9 cellular contexts compared by ENCODE assay signal in genomic region chr14:36663404-36664321, GRCh38. TPM values are rescaled to one million over a fixed set of nuclear protein-coding genes. Genes with fewer than 3 reads are reported as not detected.
DNase-seq lines count a peak whose midpoint lies in the region; ATAC-seq and TF ChIP-seq lines count a peak whose summit lies in the region.
"Had no signal": no experiment of that assay in that cellular context is flagged by ENCODE, and none has a peak within 500 bp of the region (broad histone marks: within the 10 kb centered on the region; RNA-seq: fewer than 3 reads in every experiment).

No MANE protein-coding gene starts in this region.

- no peaks in the 10 kb centered on the region for H4K20me1 ChIP-seq in PC-3 (ENCODE audit: low read length)

- peak overlapping the region; percentile 92 for H3K9ac ChIP-seq in PC-3 (ENCODE audit: low read length)

- TF ChIP-seq POLR2A in sigmoid colon (IDR thresholded peaks at IDR 0.05), result no peak

- peak; percentile 12 for DNase-seq in GM10248 (ENCODE audit: extremely low spot score)
- peak; percentile 37 for DNase-seq in PC-3
- DNase-seq in fibroblast of mammary gland (ENCODE audit: low read depth), result peak; percentile 5
- DNase-seq in sigmoid colon, result no peak
- DNase-seq in effector memory CD4-positive, alpha-beta T cell, result no peak
- DNase-seq in NCI-H1694 treated with DMSO at 0.1 percent for 48 hours (lab: John Stamatoyannopoulos, UW), result no peak
- no peak for DNase-seq in HUDEP-2 (lab: John Stamatoyannopoulos, UW; ENCODE audit: unreplicated experiment in 76 of 76)
- DNase-seq in SJCRH30, result no peak
- DNase-seq: kidney glomerular epithelial cell had no signal

- TF ChIP-seq CTCF in GM10248 (IDR thresholded peaks at IDR 0.05; ENCODE audit: control extremely low read depth, extremely low read depth, low read depth, missing control alignments) (no peak), PC-3 (conservative IDR thresholded peaks at IDR 0.05; ENCODE audit: low read depth, low read length) (no peak), fibroblast of mammary gland (conservative IDR thresholded peaks at IDR 0.05; ENCODE audit: control insufficient read depth, insufficient read depth, low read depth, low read length) (no peak), sigmoid colon (IDR thresholded peaks at IDR 0.05) (no peak)

- peak overlapping the region; percentile 96 for H3K4me2 ChIP-seq in PC-3 (ENCODE audit: low read length)

- H3K4me1 ChIP-seq in PC-3 (ENCODE audit: insufficient read depth, low read length) (peaks cover 29% of the 10 kb centered on the region), sigmoid colon (peaks cover 0 to 52% (median 47%) of the 10 kb centered on the region in 4 donors), SJCRH30 (no peaks in the 10 kb centered on the region)
- H3K4me1 ChIP-seq in effector memory CD4-positive, alpha-beta T cell (ENCODE audit: control insufficient read depth, insufficient read depth, low read length, poor library complexity, severe bottlenecking), result peaks cover 15% of the 10 kb centered on the region

- H3K9me3 ChIP-seq in PC-3 (ENCODE audit: low read length) (no peaks in the 10 kb centered on the region), sigmoid colon (no peaks in the 10 kb centered on the region), SJCRH30 (replicated peaks) (no peaks in the 10 kb centered on the region)
- H3K9me3 ChIP-seq in effector memory CD4-positive, alpha-beta T cell (ENCODE audit: control insufficient read depth, low read length), result no peaks in the 10 kb centered on the region

- H3K36me3 ChIP-seq in PC-3 (ENCODE audit: low read depth, low read length) (0 out of 2 replicates have a peak, but pooled peaks cover 3% of the 10 kb centered on the region), sigmoid colon (no peaks in the 10 kb centered on the region), SJCRH30 (no peaks in the 10 kb centered on the region)
- H3K36me3 ChIP-seq in effector memory CD4-positive, alpha-beta T cell (ENCODE audit: control insufficient read depth, insufficient read depth, low read length), result no peaks in the 10 kb centered on the region

- WGBS in sigmoid colon, 2 donors, result 3 to 4% methylated on average over 39 of the region's 39 CpGs

- no peaks in the 10 kb centered on the region for H3K27me3 ChIP-seq in PC-3 (ENCODE audit: low read length)
- H3K27me3 ChIP-seq in sigmoid colon, result peaks cover 76 to 100% (median 96%) of the 10 kb centered on the region in 3 donors
- H3K27me3 ChIP-seq in effector memory CD4-positive, alpha-beta T cell (replicated peaks; ENCODE audit: control insufficient read depth, insufficient read depth, low read length, poor library complexity, severe bottlenecking), result peaks cover 49% of the 10 kb centered on the region
- no peaks in the 10 kb centered on the region for H3K27me3 ChIP-seq in SJCRH30

- no peak for TF ChIP-seq EP300 in sigmoid colon (IDR thresholded peaks at IDR 0.05)

- intact Hi-C loops in PC-3 (cut with micrococcal nuclease), result loop anchor here (1.0 to 5.0 kb wide), 3 partner anchors 37 to 535 kb away; no protein-coding TSS in a partner anchor
- intact Hi-C loops in sigmoid colon (cut with DNase I), result no loop called here

- CTCF ChIA-PET in GM10248 (lab: Yijun Ruan, JAX), result no interaction called here
- CTCF ChIA-PET in PC-3 (lab: Charles Lee), result no interaction called here

- peaks cover 65% of the 10 kb centered on the region for H3K79me2 ChIP-seq in PC-3 (ENCODE audit: low read length)

- H3K9me2 ChIP-seq in PC-3 (replicated peaks; ENCODE audit: low read length), result no peaks in the 10 kb centered on the region

- ATAC-seq in PC-3, result peak; percentile 0; the same call in 1 of the 2 replicates

- no TSS peak for BruUV-seq in PC-3 (replicated peaks; lab: Mats Ljungman, UMichigan)

- H3K4me3 ChIP-seq in PC-3 (ENCODE audit: low read length), result peak overlapping the region; percentile 89
- H3K4me3 ChIP-seq in fibroblast of mammary gland (ENCODE audit: control insufficient read depth, low read depth, low read length), result no peak overlapping the region
- peak overlapping the region; percentile 5 to 42 (median 36) for H3K4me3 ChIP-seq in sigmoid colon
- H3K4me3 ChIP-seq in effector memory CD4-positive, alpha-beta T cell (ENCODE audit: insufficient read depth, low read depth, low read length, poor library complexity, severe bottlenecking), result no peak overlapping the region
- no peak overlapping the region for H3K4me3 ChIP-seq in SJCRH30

- POLR2A ChIA-PET in GM10248 (lab: Yijun Ruan, JAX), result no interaction called here
- POLR2A ChIA-PET in PC-3 (lab: Charles Lee; ENCODE audit: unreplicated experiment), result no interaction called here

- peak overlapping the region; percentile 71 for H2AFZ ChIP-seq in PC-3 (ENCODE audit: low read length)

- H3F3A ChIP-seq in PC-3 (ENCODE audit: low read length, unreplicated experiment), result no peaks in the 10 kb centered on the region

- H3K27ac ChIP-seq in PC-3 (ENCODE audit: low read length), result peak overlapping the region; percentile 77
- H3K27ac ChIP-seq in sigmoid colon, result no peak overlapping the region
- H3K27ac ChIP-seq in effector memory CD4-positive, alpha-beta T cell (ENCODE audit: insufficient read depth, low read length, poor library complexity, severe bottlenecking), result no peak overlapping the region
- H3K27ac ChIP-seq in SJCRH30, result no peak overlapping the region

RNA-seq across cellular contexts. Expression of gene PAX9, which starts 2.0 kb away (rescaled TPM):
- total RNA-seq in PC-3 (2014; rRNA removed) (14.3 and 14.9 TPM in 2 replicates), sigmoid colon (1 to 10 TPM in 2 of 4 donors, under 1 TPM in 1, not detected in 1; 0.28 to 1.2 (median 1.1) TPM)
- polyA plus RNA-seq in sigmoid colon, result under 1 TPM in 2 of 3 donors, not detected in 1; under 0.01 to 0.07 TPM
- total RNA-seq in SJCRH30 (2014; rRNA removed; shearing (Covaris generic)), result not detected in 2 replicates

Comparison
In these comparisons a context has a peak if more than half of its experiments do, and no peak if none do; other contexts are left out.
1. DNase-seq: peak in GM10248 (single experiment), PC-3 (single experiment) and fibroblast of mammary gland (single experiment); none in sigmoid colon (single experiment), effector memory CD4-positive, alpha-beta T cell (0 of 3), NCI-H1694 treated with DMSO at 0.1 percent for 48 hours (single experiment), HUDEP-2 (0 of 76) and SJCRH30 (0 of 2).
2. H3K4me3 ChIP-seq: peak in PC-3 (single experiment) and sigmoid colon (4 of 4); none in fibroblast of mammary gland (single experiment), effector memory CD4-positive, alpha-beta T cell (single experiment) and SJCRH30 (single experiment).